ENCODE assay signal across 16 cellular contexts in the genomic region with DNA sequence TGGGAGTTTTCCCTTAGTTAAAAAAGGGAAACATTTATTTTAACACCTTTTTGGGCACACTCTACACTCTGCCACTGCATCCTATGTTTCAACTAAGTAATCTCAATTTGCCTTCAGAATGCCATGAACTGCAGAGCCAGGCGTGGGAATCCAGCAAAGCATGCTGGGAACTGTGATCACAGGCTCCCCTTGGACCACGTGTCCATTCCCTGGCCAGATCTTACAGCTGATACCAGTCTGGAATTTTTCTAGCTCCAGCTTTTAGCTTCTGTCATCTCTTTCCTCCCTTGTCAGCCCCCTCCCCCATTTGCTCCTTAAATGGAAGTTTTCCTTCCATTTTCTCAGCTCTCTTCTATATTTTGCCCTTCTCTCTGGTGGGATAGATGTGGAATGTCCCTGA. TPM values are rescaled to one million over a fixed set of nuclear protein-coding genes. Genes with fewer than 3 reads are reported as not detected.
A peak's percentile ranks its signal among the peaks of the same experiment; 100 is the strongest.
DNase-seq lines count a peak whose midpoint lies in the region; ATAC-seq and TF ChIP-seq lines count a peak whose summit lies in the region.
"Had no signal": no experiment of that assay in that cellular context is flagged by ENCODE, and none has a peak within 500 bp of the region (broad histone marks: within the 10 kb centered on the region; RNA-seq: fewer than 3 reads in every experiment).

No MANE protein-coding gene starts in this region.

- intact Hi-C loops in cardiac septum (cut with DNase I) (no loop called here), right cardiac atrium (cut with DNase I) (no loop called here), activated B cell treated with CpG ODN at 0.5 μM for 24 hours (cut with micrococcal nuclease) (no loop called here), left colon (cut with DNase I, micrococcal nuclease) (loop anchor here in 1 of 2 donors (2.0 kb wide), 1 partner anchor 55 kb away; no protein-coding TSS in a partner anchor)

- no peaks in the 10 kb centered on the region for H3K27me3 Mint-ChIP-seq in activated B cell treated with CpG ODN at 0.5 μM for 24 hours
- no peaks in the 10 kb centered on the region for H3K27me3 Mint-ChIP-seq in stimulated activated memory B cell treated with anti-CD40 and anti-IgM and Interleukin-4, amounts not matched to agents 10 μg/mL and 1 μg/mL and 100 μg/mL, for 72 hours

- ATAC-seq in right cardiac atrium: no peak
- ATAC-seq in activated B cell treated with CpG ODN at 0.5 μM for 24 hours (ENCODE audit: low read depth): no peak
- peak; percentile 39 for ATAC-seq in left colon
- ATAC-seq in stimulated activated memory B cell treated with anti-CD40 and anti-IgM and Interleukin-4, amounts not matched to agents 10 μg/mL and 1 μg/mL and 100 μg/mL, for 72 hours: no peak
- ATAC-seq in GM18868 (IDR thresholded peaks at IDR 0.05; ENCODE audit: unreplicated experiment): no peak
- ATAC-seq: HepG2 had no signal

- WGBS in right cardiac atrium: 34% methylated on average over 2 of the region's 2 CpGs

- CTCF ChIA-PET in activated B cell treated with CpG ODN at 0.5 μM for 24 hours (lab: Charles Lee): interaction anchor here (1.1 kb wide), 1 partner anchor 29 kb away, joined by 7 read pairs; no protein-coding TSS in a partner anchor

- peak; percentile 74 for DNase-seq in cardiac septum (ENCODE audit: low spot score)
- no peak for DNase-seq in right cardiac atrium
- DNase-seq in activated B cell treated with CpG ODN at 0.5 μM for 24 hours: no peak
- no peak for DNase-seq in left colon
- no peak for DNase-seq in effector CD4-positive, alpha-beta T cell
- no peak for DNase-seq in kidney glomerular epithelial cell (lab: John Stamatoyannopoulos, UW)
- DNase-seq: GF-D8; NCI-H1417; NCI-H526; Peyer's patch; stimulated activated CD4-positive, alpha-beta T cell treated with anti-CD3 and anti-CD28 coated beads, Interleukin-4, amount 100 ng/mL, for 1 hour; T-helper 9 cell had no signal

- no peaks in the 10 kb centered on the region for H3K9me3 ChIP-seq in right cardiac atrium (ENCODE audit: control insufficient read depth, low read length)
- H3K9me3 ChIP-seq: ascending aorta, Peyer's patch had no signal

- H3K4me3 ChIP-seq in right cardiac atrium (ENCODE audit: low read length): no peak overlapping the region
- H3K4me3 ChIP-seq: ascending aorta, Peyer's patch had no signal

- no peak overlapping the region for H3K27ac ChIP-seq in right cardiac atrium (ENCODE audit: low read length)
- H3K27ac ChIP-seq: ascending aorta had no signal

- H3K27ac Mint-ChIP-seq in activated B cell treated with CpG ODN at 0.5 μM for 24 hours: peak overlapping the region; percentile 79
- H3K27ac Mint-ChIP-seq in stimulated activated memory B cell treated with anti-CD40 and anti-IgM and Interleukin-4, amounts not matched to agents 10 μg/mL and 1 μg/mL and 100 μg/mL, for 72 hours: peak overlapping the region; percentile 65

- TF ChIP-seq CTCF in activated B cell treated with CpG ODN at 0.5 μM for 24 hours (IDR thresholded peaks at IDR 0.05): no peak

- no peak overlapping the region for H3K4me3 Mint-ChIP-seq in activated B cell treated with CpG ODN at 0.5 μM for 24 hours
- H3K4me3 Mint-ChIP-seq in stimulated activated memory B cell treated with anti-CD40 and anti-IgM and Interleukin-4, amounts not matched to agents 10 μg/mL and 1 μg/mL and 100 μg/mL, for 72 hours: no peak overlapping the region

- H3K4me1 ChIP-seq in right cardiac atrium (ENCODE audit: control insufficient read depth, insufficient read depth, low read length): peaks cover 42% of the 10 kb centered on the region

- peaks cover 93% of the 10 kb centered on the region for H3K36me3 Mint-ChIP-seq in activated B cell treated with CpG ODN at 0.5 μM for 24 hours (ENCODE audit: low read depth)
- H3K36me3 Mint-ChIP-seq in stimulated activated memory B cell treated with anti-CD40 and anti-IgM and Interleukin-4, amounts not matched to agents 10 μg/mL and 1 μg/mL and 100 μg/mL, for 72 hours: peaks cover 45% of the 10 kb centered on the region

- no peaks in the 10 kb centered on the region for H3K27me3 ChIP-seq in right cardiac atrium (ENCODE audit: control insufficient read depth, insufficient read depth)
- H3K27me3 ChIP-seq: ascending aorta, Peyer's patch had no signal

- no peaks in the 10 kb centered on the region for H3K9me3 Mint-ChIP-seq in activated B cell treated with CpG ODN at 0.5 μM for 24 hours
- no peaks in the 10 kb centered on the region for H3K9me3 Mint-ChIP-seq in stimulated activated memory B cell treated with anti-CD40 and anti-IgM and Interleukin-4, amounts not matched to agents 10 μg/mL and 1 μg/mL and 100 μg/mL, for 72 hours

- peaks cover 97% of the 10 kb centered on the region for H3K4me1 Mint-ChIP-seq in activated B cell treated with CpG ODN at 0.5 μM for 24 hours
- H3K4me1 Mint-ChIP-seq in stimulated activated memory B cell treated with anti-CD40 and anti-IgM and Interleukin-4, amounts not matched to agents 10 μg/mL and 1 μg/mL and 100 μg/mL, for 72 hours: peaks cover 88% of the 10 kb centered on the region

- POLR2A ChIA-PET in activated B cell treated with CpG ODN at 0.5 μM for 24 hours (lab: Charles Lee): no interaction called here

RNA-seq across cellular contexts. Expression of a gene that starts 29.4 kb away (rescaled TPM):
- total RNA-seq in cardiac septum (32.7 TPM), right cardiac atrium (10 to 100 TPM; 53.4 to 61.5 (median 58.2) TPM), activated B cell treated with CpG ODN at 0.5 μM for 24 hours (184 and 185 TPM in 2 replicates), left colon (1 to 10 TPM; 5.5 to 8.6 TPM)
- polyA plus RNA-seq in right cardiac atrium: 27.1 TPM
- total RNA-seq: HepG2 had no signal
- polyA plus RNA-seq: HepG2 had no signal
